14 cellular contexts compared by ENCODE assay signal in the genomic region with DNA sequence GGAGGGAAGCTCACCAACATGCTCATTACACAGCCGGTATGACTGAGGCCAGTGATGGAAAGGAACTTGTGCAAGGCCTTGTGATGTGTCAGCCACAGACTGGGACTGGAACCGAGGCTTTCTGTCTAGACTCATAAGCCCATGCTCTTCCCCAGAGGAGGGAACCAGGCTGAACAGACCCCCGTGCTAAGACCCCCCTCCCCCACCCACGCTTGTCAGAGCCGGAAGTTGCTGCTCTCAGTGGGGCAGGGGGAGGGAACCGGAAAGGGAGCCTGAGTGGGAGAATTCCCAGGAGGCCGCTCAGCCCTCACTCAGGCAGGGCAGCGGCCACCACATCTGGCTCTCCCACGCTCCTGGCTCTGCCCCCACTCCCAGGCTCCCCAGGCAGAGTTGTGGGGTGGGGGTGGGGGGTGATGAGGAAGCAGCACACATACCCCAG. TPM values are rescaled to one million over a fixed set of nuclear protein-coding genes. Genes with fewer than 3 reads are reported as not detected.
DNase-seq lines count a peak whose midpoint lies in the region; ATAC-seq and TF ChIP-seq lines count a peak whose summit lies in the region.
"Had no signal": no experiment of that assay in that cellular context is flagged by ENCODE, and none has a peak within 500 bp of the region (broad histone marks: within the 10 kb centered on the region; RNA-seq: fewer than 3 reads in every experiment).

No MANE protein-coding gene starts in this region.

- no peak for TF ChIP-seq CTCF in Peyer's patch (IDR thresholded peaks at IDR 0.05)
- TF ChIP-seq CTCF in gastrocnemius medialis (IDR thresholded peaks at IDR 0.05 in 4 of 5, conservative IDR thresholded peaks at IDR 0.05 in 1 of 5): no peak
- TF ChIP-seq CTCF in foreskin keratinocyte (conservative IDR thresholded peaks at IDR 0.05): no peak

- intact Hi-C loops in Right ventricle myocardium superior (cut with DNase I) (loop anchor here (10.0 kb wide), 1 partner anchor 275 kb away; no protein-coding TSS in a partner anchor), gastrocnemius medialis (cut with DNase I; ENCODE audit: low total_unique reads) (loop anchor here (2.0 kb wide), 1 partner anchor 191 kb away; no protein-coding TSS in a partner anchor)

- in situ Hi-C loops in gastrocnemius medialis (cut with MboI; ENCODE audit: low sequenced_read_pairs in 4 of 4): loop anchor here (5.0 kb wide), 3 partner anchors 53 to 63 kb away; no protein-coding TSS in a partner anchor

- H3K27ac Mint-ChIP-seq in immature natural killer cell: no peak overlapping the region
- H3K27ac Mint-ChIP-seq: dendritic cell treated with granulocyte-macrophage colony-stimulating factor and Interleukin-4, amounts not matched to agents 40 ng/mL and 50 ng/mL, for 4 days had no signal

- ATAC-seq in Right ventricle myocardium superior (ENCODE audit: poor library complexity) (peak; percentile 2), gastrocnemius medialis (peak in 1 of 2 donors; percentile 12), foreskin keratinocyte (no peak)

- no peak overlapping the region for H3K4me3 Mint-ChIP-seq in immature natural killer cell
- H3K4me3 Mint-ChIP-seq: dendritic cell treated with granulocyte-macrophage colony-stimulating factor and Interleukin-4, amounts not matched to agents 40 ng/mL and 50 ng/mL, for 4 days had no signal

- H3K27ac ChIP-seq in Peyer's patch (peak overlapping the region; percentile 13 to 79 (median 34)), gastrocnemius medialis (peak overlapping the region; percentile 76 to 84 (median 82)), foreskin keratinocyte (no peak overlapping the region)

- peaks cover 0 to 13% (median 7%) of the 10 kb centered on the region in 3 donors for H3K27me3 Mint-ChIP-seq in immature natural killer cell (ENCODE audit: low read depth in 3 of 3)

- no peak for TF ChIP-seq POLR2A in Peyer's patch (IDR thresholded peaks at IDR 0.05)
- no peak for TF ChIP-seq POLR2A in gastrocnemius medialis (IDR thresholded peaks at IDR 0.05)

- H3K4me1 ChIP-seq in Peyer's patch: peaks cover under 1 to 29% (median 7%) of the 10 kb centered on the region in 4 donors
- peaks cover 21 to 25% of the 10 kb centered on the region in 2 donors for H3K4me1 ChIP-seq in gastrocnemius medialis
- H3K4me1 ChIP-seq in foreskin keratinocyte: no peaks in the 10 kb centered on the region

- no peaks in the 10 kb centered on the region for H3K9me3 Mint-ChIP-seq in immature natural killer cell
- H3K9me3 Mint-ChIP-seq: dendritic cell treated with granulocyte-macrophage colony-stimulating factor and Interleukin-4, amounts not matched to agents 40 ng/mL and 50 ng/mL, for 4 days had no signal

- no peaks in the 10 kb centered on the region for H3K9me3 ChIP-seq in Peyer's patch
- H3K9me3 ChIP-seq in gastrocnemius medialis: no peaks in the 10 kb centered on the region

- H3K36me3 Mint-ChIP-seq in immature natural killer cell: no peaks in the 10 kb centered on the region

- H3K27me3 ChIP-seq in Peyer's patch (no peaks in the 10 kb centered on the region), gastrocnemius medialis (no peaks in the 10 kb centered on the region), foreskin keratinocyte (peaks cover 26% of the 10 kb centered on the region)

- no peak overlapping the region for H3K4me3 ChIP-seq in Peyer's patch
- no peak overlapping the region for H3K4me3 ChIP-seq in gastrocnemius medialis

- H3K4me1 Mint-ChIP-seq in immature natural killer cell: peaks cover 15 to 18% of the 10 kb centered on the region in 2 donors

- DNase-seq in ELF-1 (ENCODE audit: low read depth, low spot score): peak; percentile 62
- DNase-seq in Peyer's patch: no peak
- DNase-seq in Right ventricle myocardium superior: peak; percentile 70
- DNase-seq in gastrocnemius medialis: peak in 1 of 2 donors; percentile 40
- DNase-seq in immature natural killer cell: no peak
- DNase-seq in C1 segment of cervical spinal cord (lab: John Stamatoyannopoulos, UW): no peak
- no peak for DNase-seq in foreskin keratinocyte
- no peak for DNase-seq in activated CD4-positive, alpha-beta T cell treated with anti-CD3 and anti-CD28 coated beads for 4 hours
- DNase-seq: DMS79 treated with DMSO at 0.1 percent for 48 hours; NCI-H1694; stimulated activated CD4-positive, alpha-beta T cell treated with anti-CD3 and anti-CD28 coated beads, Interleukin-15, amount 100 ng/mL, for 24 hours had no signal

- H3K36me3 ChIP-seq in Peyer's patch (no peaks in the 10 kb centered on the region), gastrocnemius medialis (no peaks in the 10 kb centered on the region)

RNA-seq across cellular contexts. Expression of gene PDGFRB, which starts 4.1 kb away (rescaled TPM):
- total RNA-seq in Peyer's patch (10 to 100 TPM; 17.5 to 87.5 (median 31.2) TPM), Right ventricle myocardium superior (47.0 TPM), gastrocnemius medialis (10 to 100 TPM; 27.9 to 58.4 (median 52.5) TPM), foreskin keratinocyte (not detected in 2 replicates)
- polyA plus RNA-seq in immature natural killer cell (10 to 100 TPM in 1 of 3 donors, 1 to 10 TPM in 2; 6.4 to 18.9 (median 7.1) TPM), foreskin keratinocyte (not detected in 2 replicates)

RNA-seq across cellular contexts. Expression of gene CDX1, which starts 6.8 kb away (rescaled TPM):
- 100 to 1,000 TPM; 177 to 429 (median 370) TPM for total RNA-seq in Peyer's patch
- total RNA-seq in Right ventricle myocardium superior: not detected
- 1 to 10 TPM in 1 of 4 donors, not detected in 3; 1.5 TPM for total RNA-seq in gastrocnemius medialis
- polyA plus RNA-seq in immature natural killer cell: not detected
- not detected in 2 replicates for total RNA-seq in foreskin keratinocyte
- not detected in 2 replicates for polyA plus RNA-seq in foreskin keratinocyte
- total RNA-seq: temporal lobe had no signal

RNA-seq across cellular contexts. Expression of gene SLC6A7, which starts 30.1 kb away (rescaled TPM):
- total RNA-seq in Peyer's patch (10 to 100 TPM; 12.3 to 41.6 (median 19.9) TPM), Right ventricle myocardium superior (not detected), gastrocnemius medialis (under 1 TPM in 1 of 4 donors, not detected in 3; 0.07 TPM), foreskin keratinocyte (not detected in 2 replicates)
- polyA plus RNA-seq in immature natural killer cell (not detected), foreskin keratinocyte (not detected in 2 replicates)
- total RNA-seq: kidney epithelial cell had no signal

Comparison
In these comparisons a context has a peak if more than half of its experiments do, and no peak if none do; other contexts are left out.
1. DNase-seq: peak in ELF-1 (single experiment) and Right ventricle myocardium superior (single experiment); none in Peyer's patch (0 of 3), immature natural killer cell (0 of 3), C1 segment of cervical spinal cord (0 of 14), foreskin keratinocyte (0 of 2) and activated CD4-positive, alpha-beta T cell treated with anti-CD3 and anti-CD28 coated beads for 4 hours (0 of 2).
2. RNA of gene PDGFRB, which starts 4.1 kb away (total RNA-seq): 27.9 to 58.4 TPM in gastrocnemius medialis, 47.0 TPM in Right ventricle myocardium superior (single experiment) and 17.5 to 87.5 TPM in Peyer's patch; not detected in foreskin keratinocyte; every median in the first group is over 10 times any median in the second.
3. RNA of gene CDX1, which starts 6.8 kb away (total RNA-seq): 177 to 429 TPM in Peyer's patch; not detected in Right ventricle myocardium superior (single experiment), 1.5 TPM in gastrocnemius medialis and not detected in foreskin keratinocyte; every median in the first group is over 10 times any median in the second.
4. RNA of gene SLC6A7, which starts 30.1 kb away (total RNA-seq): 12.3 to 41.6 TPM in Peyer's patch; not detected in Right ventricle myocardium superior (single experiment), 0.07 TPM in gastrocnemius medialis and not detected in foreskin keratinocyte; every median in the first group is over 10 times any median in the second.